In genomic region chr7:24820730-24821044, GRCh38 we compare ENCODE assay signal across 8 cellular contexts.
A peak's percentile ranks its signal among the peaks of the same experiment; 100 is the strongest.
DNase-seq lines count a peak whose midpoint lies in the region; ATAC-seq lines count a peak whose summit lies in the region.

No MANE protein-coding gene starts in this region.

- no peaks in the 10 kb centered on the region for H3K27me3 Mint-ChIP-seq in T-helper 2 cell treated with Interferon-gamma antibody and Interleukin-4, amounts not matched to agents 5 μg/mL and 100 μg/mL, for 36 hours (ENCODE audit: low read depth)
- no peaks in the 10 kb centered on the region for H3K27me3 Mint-ChIP-seq in stimulated activated memory B cell treated with anti-CD40 and anti-IgM and Interleukin-4, amounts not matched to agents 10 μg/mL and 1 μg/mL and 100 μg/mL, for 72 hours

- H3K9me3 Mint-ChIP-seq in T-helper 2 cell treated with Interferon-gamma antibody and Interleukin-4, amounts not matched to agents 5 μg/mL and 100 μg/mL, for 36 hours = no peaks in the 10 kb centered on the region
- no peaks in the 10 kb centered on the region for H3K9me3 Mint-ChIP-seq in stimulated activated memory B cell treated with anti-CD40 and anti-IgM and Interleukin-4, amounts not matched to agents 10 μg/mL and 1 μg/mL and 100 μg/mL, for 72 hours

- H3K4me3 Mint-ChIP-seq in T-helper 2 cell treated with Interferon-gamma antibody and Interleukin-4, amounts not matched to agents 5 μg/mL and 100 μg/mL, for 36 hours = peak overlapping the region; percentile 70
- H3K4me3 Mint-ChIP-seq in stimulated activated memory B cell treated with anti-CD40 and anti-IgM and Interleukin-4, amounts not matched to agents 10 μg/mL and 1 μg/mL and 100 μg/mL, for 72 hours = peak overlapping the region; percentile 56

- peaks cover 44% of the 10 kb centered on the region for H3K4me1 Mint-ChIP-seq in T-helper 2 cell treated with Interferon-gamma antibody and Interleukin-4, amounts not matched to agents 5 μg/mL and 100 μg/mL, for 36 hours (ENCODE audit: low read depth)
- H3K4me1 Mint-ChIP-seq in stimulated activated memory B cell treated with anti-CD40 and anti-IgM and Interleukin-4, amounts not matched to agents 10 μg/mL and 1 μg/mL and 100 μg/mL, for 72 hours = peaks cover 38% of the 10 kb centered on the region

- peak overlapping the region; percentile 98 for H3K27ac Mint-ChIP-seq in T-helper 2 cell treated with Interferon-gamma antibody and Interleukin-4, amounts not matched to agents 5 μg/mL and 100 μg/mL, for 36 hours
- H3K27ac Mint-ChIP-seq in stimulated activated memory B cell treated with anti-CD40 and anti-IgM and Interleukin-4, amounts not matched to agents 10 μg/mL and 1 μg/mL and 100 μg/mL, for 72 hours = peak overlapping the region; percentile 75

- ATAC-seq in stimulated activated memory B cell treated with anti-CD40 and anti-IgM and Interleukin-4, amounts not matched to agents 10 μg/mL and 1 μg/mL and 100 μg/mL, for 72 hours = no peak
- ATAC-seq in HG02870 (IDR thresholded peaks at IDR 0.05; ENCODE audit: unreplicated experiment) = no peak

- H3K36me3 Mint-ChIP-seq in T-helper 2 cell treated with Interferon-gamma antibody and Interleukin-4, amounts not matched to agents 5 μg/mL and 100 μg/mL, for 36 hours (ENCODE audit: low read depth) = peaks cover 62% of the 10 kb centered on the region
- peaks cover 57% of the 10 kb centered on the region for H3K36me3 Mint-ChIP-seq in stimulated activated memory B cell treated with anti-CD40 and anti-IgM and Interleukin-4, amounts not matched to agents 10 μg/mL and 1 μg/mL and 100 μg/mL, for 72 hours

- DNase-seq in T-helper 2 cell treated with Interferon-gamma antibody and Interleukin-4, amounts not matched to agents 5 μg/mL and 100 μg/mL, for 36 hours (ENCODE audit: low spot score) = no peak
- DNase-seq in T-helper 2 cell (no peak), NCI-H748 (lab: John Stamatoyannopoulos, UW; ENCODE audit: unreplicated experiment) (peak; percentile 69), dedifferentiated amniotic fluid mesenchymal stem cell (ENCODE audit: extremely low spot score) (peak; percentile 64), retina (no peak), GDM1 (lab: John Stamatoyannopoulos, UW) (no peak)

Comparison
In these comparisons a context has a peak if more than half of its experiments do, and no peak if none do; other contexts are left out.
1. DNase-seq: peak in NCI-H748 (single experiment) and dedifferentiated amniotic fluid mesenchymal stem cell (single experiment); none in T-helper 2 cell treated with Interferon-gamma antibody and Interleukin-4, amounts not matched to agents 5 μg/mL and 100 μg/mL, for 36 hours (single experiment), T-helper 2 cell (0 of 5), retina (single experiment) and GDM1 (single experiment).